ENCODE assay signal across 19 cellular contexts in the genomic region with DNA sequence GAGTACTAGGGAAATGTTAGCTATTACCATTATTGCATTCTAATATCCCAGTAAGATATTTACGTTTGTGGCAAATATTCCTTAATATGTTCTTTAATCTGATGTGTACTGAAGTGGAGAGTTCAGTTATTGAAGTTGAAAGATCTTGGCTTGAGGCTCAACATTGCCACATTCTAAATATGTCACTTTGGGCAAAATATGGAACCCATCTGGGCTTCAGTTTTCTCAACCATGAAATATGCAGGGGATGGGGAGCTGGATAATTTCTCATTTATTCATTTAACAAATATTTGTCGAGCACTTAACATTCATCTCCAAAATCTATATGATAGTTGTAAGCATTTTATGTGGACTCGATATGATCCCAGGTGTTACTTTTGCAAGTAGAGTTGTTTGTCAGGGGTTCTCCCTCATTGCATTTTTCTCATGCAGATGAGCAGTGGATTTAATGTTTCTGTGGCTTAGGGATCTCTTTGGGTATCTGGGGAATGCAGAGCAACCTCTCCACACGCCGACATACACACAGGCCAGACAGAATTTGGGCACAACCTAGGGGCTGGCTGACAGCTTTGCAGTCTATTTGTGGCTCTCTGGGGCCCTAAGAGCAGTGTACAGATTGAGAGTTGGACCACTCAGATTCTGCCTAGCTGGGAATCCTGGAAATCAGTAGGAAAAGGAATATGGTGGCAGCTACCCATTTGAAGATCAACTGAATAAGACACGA.
"Had no signal": no experiment of that assay in that cellular context is flagged by ENCODE, and none has a peak within 500 bp of the region (broad histone marks: within the 10 kb centered on the region; RNA-seq: fewer than 3 reads in every experiment).

No MANE protein-coding gene starts in this region.

- H3K27ac ChIP-seq: brain microvascular endothelial cell, esophagus squamous epithelium, transverse colon, VCaP had no signal

- H3K4me2 ChIP-seq: smooth muscle cell had no signal

- H3K36me3 ChIP-seq: brain microvascular endothelial cell, esophagus squamous epithelium, transverse colon had no signal

- DNase-seq: activated CD4-positive, alpha-beta T cell treated with anti-CD3 and anti-CD28 coated beads, Interleukin-2, amount 10 ng/mL, durations not matched to agents 7 days and 5 days; activated CD4-positive, CD25-positive, alpha-beta regulatory T cell treated with anti-CD3 and anti-CD28 coated beads, Interleukin-2, amount 50 U/mL, for 72 hours; activated CD8-positive, alpha-beta T cell treated with anti-CD3 and anti-CD28 coated beads for 36 hours; activated gamma-delta T cell; activated naive CD4-positive, alpha-beta T cell treated with anti-CD3 and anti-CD28 coated beads, Interleukin-2, amount 50 U/mL, for 16 hours; activated naive CD8-positive, alpha-beta T cell treated with anti-CD3 and anti-CD28 coated beads, Interleukin-2, amount 50 U/mL, for 24 hours; aorta; brain microvascular endothelial cell; caudate nucleus; effector memory CD8-positive, alpha-beta T cell; esophagus squamous epithelium; left colon; naive B cell; stimulated activated CD4-positive, alpha-beta T cell treated with anti-CD3 and anti-CD28 coated beads, Interleukin-15, amount 100 ng/mL, for 24 hours; stimulated activated naive B cell treated with anti-CD40 and anti-IgM and Interleukin-4, amounts not matched to agents 10 μg/mL and 1 μg/mL and 100 μg/mL, for 72 hours; transverse colon had no signal

- H3K4me3 ChIP-seq: esophagus squamous epithelium, smooth muscle cell, transverse colon had no signal

- H3K4me1 ChIP-seq: esophagus squamous epithelium, transverse colon had no signal

- ATAC-seq: activated CD8-positive, alpha-beta T cell treated with anti-CD3 and anti-CD28 coated beads for 36 hours; activated naive CD8-positive, alpha-beta T cell treated with anti-CD3 and anti-CD28 coated beads, Interleukin-2, amount 50 U/mL, for 24 hours; effector memory CD8-positive, alpha-beta T cell; left colon; sciatic nerve; stimulated activated naive B cell treated with anti-CD40 and anti-IgM and Interleukin-4, amounts not matched to agents 10 μg/mL and 1 μg/mL and 100 μg/mL, for 72 hours had no signal

- H3K9me3 ChIP-seq: esophagus squamous epithelium, transverse colon had no signal

- H3K27me3 ChIP-seq: brain microvascular endothelial cell, esophagus squamous epithelium had no signal
